Comparison of ENCODE assay signal across 27 cellular contexts in the genomic region with DNA sequence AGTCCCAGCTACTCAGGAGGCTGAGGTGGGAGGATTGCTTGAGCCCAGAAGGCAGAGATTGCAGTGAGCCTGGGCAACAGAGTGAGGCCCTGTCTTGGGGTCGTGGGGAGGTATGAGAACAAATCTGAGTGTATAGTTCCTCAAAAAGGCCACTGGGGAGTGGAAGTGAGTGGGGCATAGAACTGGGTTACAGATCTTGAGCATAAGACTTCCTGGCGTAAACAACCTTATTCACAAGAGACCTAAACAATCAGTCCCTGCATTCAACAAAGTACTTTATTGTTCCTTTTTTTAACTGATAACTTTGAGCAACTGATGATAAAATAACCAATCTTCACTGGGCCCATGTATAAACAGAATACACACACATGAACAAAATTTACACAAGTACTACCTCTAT.
DNase-seq lines count a peak whose midpoint lies in the region; ATAC-seq and TF ChIP-seq lines count a peak whose summit lies in the region.
"Had no signal": no experiment of that assay in that cellular context is flagged by ENCODE, and none has a peak within 500 bp of the region (broad histone marks: within the 10 kb centered on the region; RNA-seq: fewer than 3 reads in every experiment).

No MANE protein-coding gene starts in this region.

- H3K4me1 ChIP-seq in mucosa of descending colon (ENCODE audit: low read depth) = no peaks in the 10 kb centered on the region
- H3K4me1 ChIP-seq: sigmoid colon had no signal

- H3K36me3 Mint-ChIP-seq in T-helper 17 cell (ENCODE audit: low read depth) = no peaks in the 10 kb centered on the region
- peaks cover 1% of the 10 kb centered on the region for H3K36me3 Mint-ChIP-seq in activated T-cell treated with anti-CD3 and anti-CD28 coated beads, Interleukin-2, amount 50 U/mL, for 4 hours (ENCODE audit: insufficient read depth)

- H3K9me3 ChIP-seq in T-helper 17 cell (ENCODE audit: control insufficient read depth, low read length, poor library complexity, severe bottlenecking) (no peaks in the 10 kb centered on the region), mucosa of descending colon (no peaks in the 10 kb centered on the region)
- H3K9me3 ChIP-seq: sigmoid colon, thoracic aorta had no signal

- peaks cover 5% of the 10 kb centered on the region for H3K4me1 Mint-ChIP-seq in T-helper 17 cell
- peaks cover 4% of the 10 kb centered on the region for H3K4me1 Mint-ChIP-seq in activated T-cell treated with anti-CD3 and anti-CD28 coated beads, Interleukin-2, amount 50 U/mL, for 4 hours (ENCODE audit: low read depth)
- H3K4me1 Mint-ChIP-seq: activated CD4-positive, alpha-beta T cell treated with anti-CD3 and anti-CD28 coated beads, Interleukin-2, amount 10 ng/mL, durations not matched to agents 7 days and 5 days; central memory CD8-positive, alpha-beta T cell had no signal

- H3K4me3 Mint-ChIP-seq in T-helper 17 cell = no peak overlapping the region
- no peak overlapping the region for H3K4me3 Mint-ChIP-seq in activated T-cell treated with anti-CD3 and anti-CD28 coated beads, Interleukin-2, amount 50 U/mL, for 4 hours
- H3K4me3 Mint-ChIP-seq: activated CD4-positive, alpha-beta T cell treated with anti-CD3 and anti-CD28 coated beads, Interleukin-2, amount 10 ng/mL, durations not matched to agents 7 days and 5 days; activated CD8-positive, alpha-beta memory T cell treated with anti-CD3 and anti-CD28 coated beads, Interleukin-2, amount 10 ng/mL, durations not matched to agents 7 days and 5 days; activated T-helper 1 cell treated with anti-CD3 and anti-CD28 coated beads, Interleukin-12 subunit alpha, Interleukin-12 subunit beta, Interleukin-2, Interleukin-4 antibody, amounts not matched to agents 30 ng/mL and 10 ng/mL and 1 ng/mL, durations not matched to agents 14 hours and 24 hours and 36 hours; central memory CD8-positive, alpha-beta T cell had no signal

- no peaks in the 10 kb centered on the region for H3K9me3 Mint-ChIP-seq in activated T-cell treated with anti-CD3 and anti-CD28 coated beads, Interleukin-2, amount 50 U/mL, for 4 hours
- H3K9me3 Mint-ChIP-seq: activated CD4-positive, alpha-beta T cell treated with anti-CD3 and anti-CD28 coated beads, Interleukin-2, amount 10 ng/mL, durations not matched to agents 7 days and 5 days; activated T-helper 1 cell treated with anti-CD3 and anti-CD28 coated beads, Interleukin-12 subunit alpha, Interleukin-12 subunit beta, Interleukin-2, Interleukin-4 antibody, amounts not matched to agents 30 ng/mL and 10 ng/mL and 1 ng/mL, durations not matched to agents 14 hours and 24 hours and 36 hours; central memory CD8-positive, alpha-beta T cell had no signal

- no peaks in the 10 kb centered on the region for H3K27me3 Mint-ChIP-seq in T-helper 17 cell
- no peaks in the 10 kb centered on the region for H3K27me3 Mint-ChIP-seq in activated T-cell treated with anti-CD3 and anti-CD28 coated beads, Interleukin-2, amount 50 U/mL, for 4 hours (ENCODE audit: low read depth)
- H3K27me3 Mint-ChIP-seq: activated CD4-positive, alpha-beta T cell treated with anti-CD3 and anti-CD28 coated beads, Interleukin-2, amount 10 ng/mL, durations not matched to agents 7 days and 5 days; activated CD8-positive, alpha-beta memory T cell treated with anti-CD3 and anti-CD28 coated beads, Interleukin-2, amount 10 ng/mL, durations not matched to agents 7 days and 5 days; central memory CD8-positive, alpha-beta T cell had no signal

- intact Hi-C loops in mucosa of descending colon (cut with DNase I, micrococcal nuclease) = no loop called here

- H3K27ac Mint-ChIP-seq in T-helper 17 cell = no peak overlapping the region
- H3K27ac Mint-ChIP-seq: activated CD4-positive, alpha-beta T cell treated with anti-CD3 and anti-CD28 coated beads, Interleukin-2, amount 10 ng/mL, durations not matched to agents 7 days and 5 days; activated CD8-positive, alpha-beta memory T cell treated with anti-CD3 and anti-CD28 coated beads, Interleukin-2, amount 10 ng/mL, durations not matched to agents 7 days and 5 days; activated T-helper 1 cell treated with anti-CD3 and anti-CD28 coated beads, Interleukin-12 subunit alpha, Interleukin-12 subunit beta, Interleukin-2, Interleukin-4 antibody, amounts not matched to agents 30 ng/mL and 10 ng/mL and 1 ng/mL, durations not matched to agents 14 hours and 24 hours and 36 hours had no signal

- DNase-seq in NOMO-1 treated with DMSO at 0.1 percent for 48 hours (lab: John Stamatoyannopoulos, UW; ENCODE audit: unreplicated experiment) (peak; percentile 14), NOMO-1 treated with dmso at 0.1 percent for 144 hours (lab: John Stamatoyannopoulos, UW; ENCODE audit: unreplicated experiment) (no peak), T-helper 17 cell (no peak), mucosa of descending colon (no peak), AG20443 (ENCODE audit: low spot score) (no peak), NCI-H748 treated with DMSO at 0.1 percent for 48 hours (lab: John Stamatoyannopoulos, UW) (no peak)
- no peak for DNase-seq in activated T-cell treated with anti-CD3 and anti-CD28 coated beads, Interleukin-2, amount 50 U/mL, for 4 hours
- DNase-seq: 8988T; activated CD4-positive, alpha-beta T cell treated with anti-CD3 and anti-CD28 coated beads, Interleukin-2, amount 10 ng/mL, durations not matched to agents 7 days and 5 days; activated CD8-positive, alpha-beta memory T cell treated with anti-CD3 and anti-CD28 coated beads, Interleukin-2, amount 10 ng/mL, durations not matched to agents 7 days and 5 days; activated naive CD4-positive, alpha-beta T cell treated with anti-CD3 and anti-CD28 coated beads, Interleukin-2, amount 50 U/mL, for 16 hours; AML-193; Calu3; effector CD4-positive, alpha-beta T cell; erythroblast; foreskin fibroblast; KBM-7; NCI-H187 treated with DMSO at 0.1 percent for 48 hours; NCI-H774; posterior cingulate gyrus; SIG-M5; sigmoid colon had no signal

- peak; percentile 50 for ATAC-seq in T-helper 17 cell
- peak; percentile 39 for ATAC-seq in mucosa of descending colon
- ATAC-seq in activated T-cell treated with anti-CD3 and anti-CD28 coated beads, Interleukin-2, amount 50 U/mL, for 4 hours = no peak
- no peak for ATAC-seq in HG03097 (IDR thresholded peaks at IDR 0.05; ENCODE audit: low FRiP score, unreplicated experiment)
- ATAC-seq: activated CD8-positive, alpha-beta memory T cell treated with anti-CD3 and anti-CD28 coated beads, Interleukin-2, amount 10 ng/mL, durations not matched to agents 7 days and 5 days had no signal

- H3K36me3 ChIP-seq in mucosa of descending colon (ENCODE audit: low read depth) = no peaks in the 10 kb centered on the region
- H3K36me3 ChIP-seq: sigmoid colon, thoracic aorta had no signal

- no peak overlapping the region for H3K4me3 ChIP-seq in mucosa of descending colon
- H3K4me3 ChIP-seq: hepatocyte, sigmoid colon, thoracic aorta had no signal

- TF ChIP-seq CTCF in mucosa of descending colon (IDR thresholded peaks at IDR 0.05) = no peak

Comparison
In these comparisons a context has a peak if more than half of its experiments do, and no peak if none do; other contexts are left out.
1. ATAC-seq: peak in T-helper 17 cell (single experiment) and mucosa of descending colon (single experiment); none in activated T-cell treated with anti-CD3 and anti-CD28 coated beads, Interleukin-2, amount 50 U/mL, for 4 hours (0 of 2) and HG03097 (single experiment).